ENCODE assay signal across 17 cellular contexts in genomic region chr4:165763640-165764039, GRCh38.
"Had no signal": no experiment of that assay in that cellular context is flagged by ENCODE, and none has a peak within 500 bp of the region (broad histone marks: within the 10 kb centered on the region; RNA-seq: fewer than 3 reads in every experiment).

No MANE protein-coding gene starts in this region.

- H3K27me3 Mint-ChIP-seq: activated CD4-positive, alpha-beta T cell treated with anti-CD3 and anti-CD28 coated beads, Interleukin-2, amount 10 ng/mL, durations not matched to agents 7 days and 5 days; activated naive CD8-positive, alpha-beta T cell; brain; naive B cell; T-cell had no signal

- DNase-seq: activated CD4-positive, alpha-beta T cell treated with anti-CD3 and anti-CD28 coated beads, Interleukin-2, amount 10 ng/mL, durations not matched to agents 7 days and 5 days; activated gamma-delta T cell treated with Interleukin-2 at 50 U/mL for 16 hours; amygdala; effector memory CD4-positive, alpha-beta T cell; hypothalamus; naive B cell; pancreas; small intestine; stimulated activated CD4-positive, alpha-beta T cell treated with anti-CD3 and anti-CD28 coated beads, Interleukin-4, amount 100 ng/mL, for 24 hours; stimulated activated naive CD4-positive, alpha-beta T cell; T-cell; T-helper 9 cell; upper lobe of left lung had no signal

- FAIRE-seq: pancreas, small intestine had no signal

- H3K4me1 ChIP-seq: pancreas had no signal

- H3K36me3 ChIP-seq: pancreas, upper lobe of left lung had no signal

- H3K36me3 Mint-ChIP-seq: activated naive CD8-positive, alpha-beta T cell; brain; naive B cell; T-cell had no signal

- H3K4me3 ChIP-seq: lung, pancreas, upper lobe of left lung had no signal

- ATAC-seq: pancreas, T-cell had no signal

- H3K27me3 ChIP-seq: pancreas, upper lobe of left lung had no signal

- H3K4me1 Mint-ChIP-seq: activated CD4-positive, alpha-beta T cell treated with anti-CD3 and anti-CD28 coated beads, Interleukin-2, amount 10 ng/mL, durations not matched to agents 7 days and 5 days; brain; naive B cell; T-cell had no signal

- H3K27ac Mint-ChIP-seq: activated CD4-positive, alpha-beta T cell treated with anti-CD3 and anti-CD28 coated beads, Interleukin-2, amount 10 ng/mL, durations not matched to agents 7 days and 5 days; activated naive CD8-positive, alpha-beta T cell; brain; naive B cell; T-cell had no signal

- H3K27ac ChIP-seq: epithelial cell of prostate, pancreas, upper lobe of left lung had no signal

- H3K4me3 Mint-ChIP-seq: activated CD4-positive, alpha-beta T cell treated with anti-CD3 and anti-CD28 coated beads, Interleukin-2, amount 10 ng/mL, durations not matched to agents 7 days and 5 days; activated naive CD8-positive, alpha-beta T cell; brain; naive B cell; T-cell had no signal

- H3K9me3 Mint-ChIP-seq: activated CD4-positive, alpha-beta T cell treated with anti-CD3 and anti-CD28 coated beads, Interleukin-2, amount 10 ng/mL, durations not matched to agents 7 days and 5 days had no signal

- H3K9me3 ChIP-seq: pancreas, upper lobe of left lung had no signal
